Comparison of ENCODE assay signal across 8 cellular contexts in genomic region chr17:7632492-7632894, GRCh38. TPM values are rescaled to one million over a fixed set of nuclear protein-coding genes. Genes with fewer than 3 reads are reported as not detected.
DNase-seq lines count a peak whose midpoint lies in the region; ATAC-seq and TF ChIP-seq lines count a peak whose summit lies in the region.

No MANE protein-coding gene starts in this region.

- H3K36me3 Mint-ChIP-seq in CD4-positive, alpha-beta T cell (ENCODE audit: low read depth): peaks cover 4% of the 10 kb centered on the region
- H3K36me3 Mint-ChIP-seq in neural crest cell (ENCODE audit: low read depth): no peaks in the 10 kb centered on the region
- H3K36me3 Mint-ChIP-seq in activated T-cell treated with anti-CD3 and anti-CD28 coated beads, Interleukin-2, amount 50 U/mL, for 4 hours (ENCODE audit: insufficient read depth): no peaks in the 10 kb centered on the region

- no peaks in the 10 kb centered on the region for H3K27me3 Mint-ChIP-seq in CD4-positive, alpha-beta T cell
- no peaks in the 10 kb centered on the region for H3K27me3 Mint-ChIP-seq in neural crest cell (ENCODE audit: low read depth)
- H3K27me3 Mint-ChIP-seq in activated T-cell treated with anti-CD3 and anti-CD28 coated beads, Interleukin-2, amount 50 U/mL, for 4 hours (ENCODE audit: low read depth): no peaks in the 10 kb centered on the region

- no peak overlapping the region for H3K27ac Mint-ChIP-seq in CD4-positive, alpha-beta T cell
- H3K27ac Mint-ChIP-seq in neural crest cell (ENCODE audit: unreplicated experiment): no peak overlapping the region

- no peak for TF ChIP-seq CTCF in CD4-positive, alpha-beta T cell (IDR thresholded peaks at IDR 0.05)
- peak; percentile 59 for TF ChIP-seq CTCF in neural crest cell (conservative IDR thresholded peaks at IDR 0.05)

- POLR2A ChIA-PET in CD4-positive, alpha-beta T cell (lab: Charles Lee): interaction anchor here (0.6 to 2.0 kb wide), 3 partner anchors 17 to 556 kb away, joined by 3 to 19 read pairs (median 5); partner anchors contain the start of genes FXR2, TP53 and WRAP53

- no peaks in the 10 kb centered on the region for H3K9me3 Mint-ChIP-seq in CD4-positive, alpha-beta T cell
- H3K9me3 Mint-ChIP-seq in neural crest cell: no peaks in the 10 kb centered on the region
- H3K9me3 Mint-ChIP-seq in activated T-cell treated with anti-CD3 and anti-CD28 coated beads, Interleukin-2, amount 50 U/mL, for 4 hours: no peaks in the 10 kb centered on the region

- intact Hi-C loops in CD4-positive, alpha-beta T cell (cut with DNase I, micrococcal nuclease): loop anchor here (2.0 to 5.0 kb wide), 2 partner anchors 54 to 55 kb away; partner anchors contain the start of genes TP53 (in 2 of the 2) and WRAP53 (in 1 of the 2)

- no peak for ATAC-seq in CD4-positive, alpha-beta T cell (ENCODE audit: poor library complexity)
- ATAC-seq in GM18873 (IDR thresholded peaks at IDR 0.05; ENCODE audit: low FRiP score, unreplicated experiment): no peak
- ATAC-seq in GM18519 (IDR thresholded peaks at IDR 0.05; ENCODE audit: low FRiP score, unreplicated experiment): no peak
- ATAC-seq in activated T-cell treated with anti-CD3 and anti-CD28 coated beads, Interleukin-2, amount 50 U/mL, for 4 hours: no peak

- no peaks in the 10 kb centered on the region for H3K27me3 ChIP-seq in CD4-positive, alpha-beta T cell (ENCODE audit: control insufficient read depth, insufficient read depth, low read length)

- peaks cover 6% of the 10 kb centered on the region for H3K4me1 Mint-ChIP-seq in CD4-positive, alpha-beta T cell (ENCODE audit: low read depth)
- peaks cover 38% of the 10 kb centered on the region for H3K4me1 Mint-ChIP-seq in neural crest cell
- peaks cover 4% of the 10 kb centered on the region for H3K4me1 Mint-ChIP-seq in activated T-cell treated with anti-CD3 and anti-CD28 coated beads, Interleukin-2, amount 50 U/mL, for 4 hours (ENCODE audit: low read depth)

- CTCF ChIA-PET in CD4-positive, alpha-beta T cell (lab: Charles Lee): interaction anchor here (0.7 to 2.4 kb wide), 6 partner anchors 15 to 58 kb away, joined by 3 to 24 read pairs (median 4); partner anchors contain the start of genes ATP1B2, FXR2, TP53 and WRAP53

- H3K27ac ChIP-seq in CD4-positive, alpha-beta T cell (ENCODE audit: low read depth, low read length): no peak overlapping the region

- peak overlapping the region; percentile 70 for H3K4me3 Mint-ChIP-seq in CD4-positive, alpha-beta T cell
- peak overlapping the region; percentile 68 for H3K4me3 Mint-ChIP-seq in neural crest cell
- no peak overlapping the region for H3K4me3 Mint-ChIP-seq in activated T-cell treated with anti-CD3 and anti-CD28 coated beads, Interleukin-2, amount 50 U/mL, for 4 hours

- DNase-seq in CD4-positive, alpha-beta T cell: peak in 1 of 10 experiments; percentile 8
- DNase-seq in H4 (ENCODE audit: low spot score): peak; percentile 24
- peak; percentile 71 for DNase-seq in RPMI8226
- DNase-seq in dermis blood vessel endothelial cell: peak; percentile 65
- no peak for DNase-seq in neural crest cell (ENCODE audit: low read depth, low spot score)
- DNase-seq in activated T-cell treated with anti-CD3 and anti-CD28 coated beads, Interleukin-2, amount 50 U/mL, for 4 hours: no peak

- no peaks in the 10 kb centered on the region for H3K9me3 ChIP-seq in CD4-positive, alpha-beta T cell (ENCODE audit: control insufficient read depth, low read length)

RNA-seq across cellular contexts. Expression of gene SHBG, which starts 2.6 kb away (rescaled TPM):
- total RNA-seq in CD4-positive, alpha-beta T cell: not detected
- not detected in 2 replicates for total RNA-seq in H4 (2014; rRNA removed; shearing (Covaris generic))
- total RNA-seq in dermis blood vessel endothelial cell (0.51 TPM in 1 of 2 replicates, not detected in the other), neural crest cell (2.3 and 2.5 TPM in 2 replicates)
- not detected for total RNA-seq in activated T-cell treated with anti-CD3 and anti-CD28 coated beads, Interleukin-2, amount 50 U/mL, for 4 hours

RNA-seq across cellular contexts. Expression of gene SAT2, which starts 4.9 kb away (rescaled TPM):
- total RNA-seq in CD4-positive, alpha-beta T cell: 10 to 100 TPM; 55.7 to 60.3 TPM
- 39.6 and 45.6 TPM in 2 replicates for total RNA-seq in H4 (2014; rRNA removed; shearing (Covaris generic))
- 20.8 and 31.5 TPM in 2 replicates for total RNA-seq in dermis blood vessel endothelial cell
- 76.3 and 89.1 TPM in 2 replicates for total RNA-seq in neural crest cell
- 10 to 100 TPM; 14.9 to 18.1 (median 16.8) TPM for total RNA-seq in activated T-cell treated with anti-CD3 and anti-CD28 coated beads, Interleukin-2, amount 50 U/mL, for 4 hours

RNA-seq across cellular contexts. Expression of gene FXR2, which starts 17.8 kb away (rescaled TPM):
- 10 to 100 TPM; 20.6 to 22.5 TPM for total RNA-seq in CD4-positive, alpha-beta T cell
- 11.4 and 16.5 TPM in 2 replicates for total RNA-seq in H4 (2014; rRNA removed; shearing (Covaris generic))
- 38.8 and 51.1 TPM in 2 replicates for total RNA-seq in dermis blood vessel endothelial cell
- 51.9 and 53.8 TPM in 2 replicates for total RNA-seq in neural crest cell
- 10 to 100 TPM; 53.7 to 57.6 (median 54.2) TPM for total RNA-seq in activated T-cell treated with anti-CD3 and anti-CD28 coated beads, Interleukin-2, amount 50 U/mL, for 4 hours

RNA-seq across cellular contexts. Expression of gene ATP1B2, which starts 18.2 kb away (rescaled TPM):
- under 1 TPM; 0.17 to 0.69 TPM for total RNA-seq in CD4-positive, alpha-beta T cell
- total RNA-seq in H4 (2014; rRNA removed; shearing (Covaris generic)): not detected in 2 replicates
- not detected in 2 replicates for total RNA-seq in dermis blood vessel endothelial cell
- 12.1 and 14.3 TPM in 2 replicates for total RNA-seq in neural crest cell
- under 1 TPM; 0.10 to 0.24 (median 0.13) TPM for total RNA-seq in activated T-cell treated with anti-CD3 and anti-CD28 coated beads, Interleukin-2, amount 50 U/mL, for 4 hours

RNA-seq across cellular contexts. Expression of gene SOX15, which starts 42.6 kb away (rescaled TPM):
- under 1 TPM in 1 of 2 experiments, not detected in 1; 0.30 TPM for total RNA-seq in CD4-positive, alpha-beta T cell
- not detected in 2 replicates for total RNA-seq in H4 (2014; rRNA removed; shearing (Covaris generic))
- 0.14 and 0.17 TPM in 2 replicates for total RNA-seq in dermis blood vessel endothelial cell
- total RNA-seq in neural crest cell: 0.65 and 0.84 TPM in 2 replicates
- total RNA-seq in activated T-cell treated with anti-CD3 and anti-CD28 coated beads, Interleukin-2, amount 50 U/mL, for 4 hours: under 1 TPM; 0.20 to 0.38 (median 0.24) TPM

Comparison
In these comparisons a context has a peak if more than half of its experiments do, and no peak if none do; other contexts are left out.
1. DNase-seq: peak in H4 (single experiment), RPMI8226 (single experiment) and dermis blood vessel endothelial cell (single experiment); none in neural crest cell (single experiment) and activated T-cell treated with anti-CD3 and anti-CD28 coated beads, Interleukin-2, amount 50 U/mL, for 4 hours (single experiment).